In the genomic region with DNA sequence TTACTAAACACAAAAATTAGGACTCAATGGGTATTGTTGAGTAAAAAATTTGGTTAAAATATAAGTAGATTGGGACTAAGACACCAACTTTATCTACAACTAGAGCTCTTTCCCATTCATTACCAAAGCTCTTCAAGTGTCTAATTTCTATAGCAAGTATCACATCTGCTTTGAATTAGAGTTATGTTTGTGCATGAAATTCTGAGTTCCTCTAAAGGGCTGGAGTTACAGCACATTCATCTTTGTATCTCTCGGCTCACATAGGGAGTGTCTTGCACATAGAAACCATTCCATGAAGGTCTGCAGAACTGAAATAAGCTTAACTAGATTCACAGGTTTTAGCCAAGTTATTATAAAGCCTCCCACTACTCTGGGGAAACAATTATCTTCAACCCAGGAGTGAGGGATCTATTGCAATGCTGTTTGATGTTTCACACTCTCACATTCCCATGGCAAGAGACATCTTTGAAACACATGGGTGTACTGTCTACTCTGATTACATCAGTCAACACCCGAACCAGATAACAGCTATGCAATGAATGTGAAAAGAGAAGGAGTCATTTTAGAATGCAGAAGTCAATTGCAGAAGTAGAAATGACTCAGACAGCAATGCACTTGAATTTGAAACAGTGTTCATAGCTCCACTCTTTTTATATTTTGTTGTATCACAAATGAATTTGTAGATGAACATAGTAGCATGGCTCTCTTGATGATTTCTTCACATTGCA, we compare ENCODE assay signal across 19 cellular contexts.
DNase-seq lines count a peak whose midpoint lies in the region; ATAC-seq, FAIRE-seq and TF ChIP-seq lines count a peak whose summit lies in the region.
"Had no signal": no experiment of that assay in that cellular context is flagged by ENCODE, and none has a peak within 500 bp of the region (broad histone marks: within the 10 kb centered on the region; RNA-seq: fewer than 3 reads in every experiment).

No MANE protein-coding gene starts in this region.

- H3K9me3 Mint-ChIP-seq in astrocyte (ENCODE audit: unreplicated experiment): no peaks in the 10 kb centered on the region
- peaks cover 26% of the 10 kb centered on the region for H3K9me3 Mint-ChIP-seq in activated CD4-positive, alpha-beta memory T cell treated with anti-CD3 and anti-CD28 coated beads for 36 hours

- intact Hi-C loops in activated CD4-positive, alpha-beta memory T cell treated with anti-CD3 and anti-CD28 coated beads for 36 hours (cut with micrococcal nuclease): no loop called here
- intact Hi-C loops in PC-9 (cut with micrococcal nuclease; ENCODE audit: unreplicated experiment): no loop called here

- H3K4me1 ChIP-seq in astrocyte (ENCODE audit: insufficient read depth, low read length) (no peaks in the 10 kb centered on the region), PC-9 (replicated peaks; ENCODE audit: insufficient read depth) (no peaks in the 10 kb centered on the region)
- H3K4me1 ChIP-seq: vagina had no signal

- FAIRE-seq in astrocyte (lab: Jason Lieb, UNC): no peak
- FAIRE-seq: GM18507 had no signal

- peak overlapping the region; percentile 75 for H3K27ac Mint-ChIP-seq in astrocyte (ENCODE audit: unreplicated experiment)
- no peak overlapping the region for H3K27ac Mint-ChIP-seq in activated CD4-positive, alpha-beta memory T cell treated with anti-CD3 and anti-CD28 coated beads for 36 hours
- H3K27ac Mint-ChIP-seq: activated naive CD8-positive, alpha-beta T cell treated with anti-CD3 and anti-CD28 coated beads for 36 hours; endodermal cell; stimulated activated naive CD8-positive, alpha-beta T cell treated with anti-CD3 and anti-CD28 coated beads, Interleukin-15, amount 100 ng/mL, for 72 hours; T-helper 1 cell treated with Interleukin-12 subunit alpha and Interleukin-12 subunit beta and Interleukin-4 antibody, amounts not matched to agents 30 μg/mL and 1 μg/mL, for 36 hours had no signal

- H3K79me2 ChIP-seq in astrocyte (ENCODE audit: insufficient read depth, low read length) (no peaks in the 10 kb centered on the region), PC-9 (ENCODE audit: low read depth) (no peaks in the 10 kb centered on the region)

- no peaks in the 10 kb centered on the region for H3K27me3 Mint-ChIP-seq in astrocyte (ENCODE audit: low read depth, unreplicated experiment)
- peaks cover 9% of the 10 kb centered on the region for H3K27me3 Mint-ChIP-seq in activated CD4-positive, alpha-beta memory T cell treated with anti-CD3 and anti-CD28 coated beads for 36 hours

- H3K4me2 ChIP-seq in astrocyte (ENCODE audit: low read length): no peak overlapping the region
- no peak overlapping the region for H3K4me2 ChIP-seq in PC-9
- H3K4me2 ChIP-seq: smooth muscle cell had no signal

- no peaks in the 10 kb centered on the region for H3K9me2 ChIP-seq in PC-9 (ENCODE audit: insufficient read depth)

- POLR2A ChIA-PET in activated CD4-positive, alpha-beta memory T cell treated with anti-CD3 and anti-CD28 coated beads for 36 hours (lab: Charles Lee): no interaction called here
- POLR2A ChIA-PET in PC-9 (lab: Charles Lee; ENCODE audit: unreplicated experiment): no interaction called here

- no peaks in the 10 kb centered on the region for H3F3A ChIP-seq in PC-9 (ENCODE audit: insufficient read depth, low read depth)

- H4K20me1 ChIP-seq in astrocyte (ENCODE audit: insufficient read depth, low read length) (no peaks in the 10 kb centered on the region), PC-9 (ENCODE audit: insufficient read depth) (no peaks in the 10 kb centered on the region)

- H2AFZ ChIP-seq in astrocyte (ENCODE audit: low read depth, low read length) (no peak overlapping the region), PC-9 (no peak overlapping the region)

- H3K27ac ChIP-seq in astrocyte (ENCODE audit: low read depth, low read length) (no peak overlapping the region), PC-9 (no peak overlapping the region)
- H3K27ac ChIP-seq: vagina had no signal

- H3K9me3 ChIP-seq in astrocyte (ENCODE audit: insufficient read depth, low read depth, low read length) (no peaks in the 10 kb centered on the region), PC-9 (ENCODE audit: insufficient read depth, low read depth) (no peaks in the 10 kb centered on the region)
- H3K9me3 ChIP-seq: vagina had no signal

- H3K36me3 Mint-ChIP-seq in astrocyte (ENCODE audit: low read depth, unreplicated experiment): no peaks in the 10 kb centered on the region
- H3K36me3 Mint-ChIP-seq in activated CD4-positive, alpha-beta memory T cell treated with anti-CD3 and anti-CD28 coated beads for 36 hours: no peaks in the 10 kb centered on the region

- CTCF ChIA-PET in activated CD4-positive, alpha-beta memory T cell treated with anti-CD3 and anti-CD28 coated beads for 36 hours (lab: Charles Lee): no interaction called here
- CTCF ChIA-PET in PC-9 (lab: Charles Lee): no interaction called here

- ATAC-seq in GM19452 (IDR thresholded peaks at IDR 0.05; ENCODE audit: unreplicated experiment): no peak
- ATAC-seq: PC-3; stimulated activated naive CD8-positive, alpha-beta T cell treated with anti-CD3 and anti-CD28 coated beads, Interleukin-15, amount 100 ng/mL, for 72 hours had no signal

- H3K4me3 Mint-ChIP-seq in astrocyte (ENCODE audit: unreplicated experiment): no peak overlapping the region
- H3K4me3 Mint-ChIP-seq in activated CD4-positive, alpha-beta memory T cell treated with anti-CD3 and anti-CD28 coated beads for 36 hours: no peak overlapping the region
- H3K4me3 Mint-ChIP-seq: activated naive CD8-positive, alpha-beta T cell treated with anti-CD3 and anti-CD28 coated beads for 36 hours; central memory CD8-positive, alpha-beta T cell; endodermal cell; stimulated activated naive CD8-positive, alpha-beta T cell treated with anti-CD3 and anti-CD28 coated beads, Interleukin-15, amount 100 ng/mL, for 72 hours; T-helper 1 cell treated with Interleukin-12 subunit alpha and Interleukin-12 subunit beta and Interleukin-4 antibody, amounts not matched to agents 30 μg/mL and 1 μg/mL, for 36 hours had no signal

- H3K27me3 ChIP-seq in astrocyte (ENCODE audit: insufficient read depth, low read length): no peaks in the 10 kb centered on the region
- H3K27me3 ChIP-seq in PC-9 (ENCODE audit: insufficient read depth, low read depth): no peaks in the 10 kb centered on the region; the same call in 1 of the 2 replicates
- H3K27me3 ChIP-seq: vagina had no signal

- TF ChIP-seq CTCF in HFF-Myc (IDR thresholded peaks at IDR 0.05; ENCODE audit: low read depth, low read length, missing control alignments): no peak
- no peak for TF ChIP-seq CTCF in astrocyte (IDR thresholded peaks at IDR 0.05; ENCODE audit: insufficient read depth, low read depth, low read length)
- no peak for TF ChIP-seq CTCF in PC-9 (conservative IDR thresholded peaks at IDR 0.05)

- H3K36me3 ChIP-seq in astrocyte (ENCODE audit: insufficient read depth, low read length) (no peaks in the 10 kb centered on the region), PC-9 (ENCODE audit: low read depth) (no peaks in the 10 kb centered on the region)
- H3K36me3 ChIP-seq: vagina had no signal

- H3K4me3 ChIP-seq in HFF-Myc (replicated peaks; ENCODE audit: low read depth, low read length): no peak overlapping the region
- no peak overlapping the region for H3K4me3 ChIP-seq in astrocyte (ENCODE audit: insufficient read depth, low read depth, low read length)
- H3K4me3 ChIP-seq in PC-9: no peak overlapping the region
- H3K4me3 ChIP-seq: smooth muscle cell, vagina had no signal

- H3K9ac ChIP-seq in astrocyte (ENCODE audit: low read length): no peak overlapping the region

- BruUV-seq in PC-9 (replicated peaks; lab: Mats Ljungman, UMichigan): no TSS peak

- H3K4me1 Mint-ChIP-seq in astrocyte (ENCODE audit: low read depth, unreplicated experiment): peaks cover 11% of the 10 kb centered on the region
- H3K4me1 Mint-ChIP-seq in activated CD4-positive, alpha-beta memory T cell treated with anti-CD3 and anti-CD28 coated beads for 36 hours (ENCODE audit: low read depth): no peaks in the 10 kb centered on the region
- H3K4me1 Mint-ChIP-seq: activated naive CD8-positive, alpha-beta T cell treated with anti-CD3 and anti-CD28 coated beads for 36 hours; central memory CD8-positive, alpha-beta T cell; endodermal cell; stimulated activated naive CD8-positive, alpha-beta T cell treated with anti-CD3 and anti-CD28 coated beads, Interleukin-15, amount 100 ng/mL, for 72 hours had no signal

- DNase-seq in HFF-Myc (ENCODE audit: extremely low read depth, low read depth) (peak; percentile 2), NOMO-1 treated with DMSO at 0.1 percent for 48 hours (lab: John Stamatoyannopoulos, UW; ENCODE audit: unreplicated experiment) (peak; percentile 83), astrocyte (ENCODE audit: low read depth) (peak; percentile 1), medulla oblongata (ENCODE audit: extremely low spot score) (peak; percentile 17), DMS 273 treated with DMSO at 0.1 percent for 48 hours (lab: John Stamatoyannopoulos, UW) (no peak), PC-9 (no peak)
- no peak for DNase-seq in activated CD4-positive, alpha-beta memory T cell treated with anti-CD3 and anti-CD28 coated beads for 36 hours
- DNase-seq: activated CD4-positive, alpha-beta T cell treated with anti-CD3 and anti-CD28 coated beads for 1 hour; activated naive CD8-positive, alpha-beta T cell treated with anti-CD3 and anti-CD28 coated beads for 36 hours; endodermal cell; NCI-H1092 treated with DMSO at 0.1 percent for 48 hours; PC-3; stimulated activated naive CD8-positive, alpha-beta T cell treated with anti-CD3 and anti-CD28 coated beads, Interleukin-15, amount 100 ng/mL, for 72 hours had no signal

Comparison
In these comparisons a context has a peak if more than half of its experiments do, and no peak if none do; other contexts are left out.
1. DNase-seq: peak in HFF-Myc (single experiment), NOMO-1 treated with DMSO at 0.1 percent for 48 hours (single experiment), astrocyte (single experiment) and medulla oblongata (single experiment); none in DMS 273 treated with DMSO at 0.1 percent for 48 hours (single experiment), activated CD4-positive, alpha-beta memory T cell treated with anti-CD3 and anti-CD28 coated beads for 36 hours (single experiment) and PC-9 (0 of 2).